8 cellular contexts compared by ENCODE assay signal in genomic region chr22:31229402-31230140, GRCh38. TPM values are rescaled to one million over a fixed set of nuclear protein-coding genes. Genes with fewer than 3 reads are reported as not detected.
DNase-seq lines count a peak whose midpoint lies in the region; ATAC-seq lines count a peak whose summit lies in the region.

No MANE protein-coding gene starts in this region.

- no peaks in the 10 kb centered on the region for H3K27me3 Mint-ChIP-seq in activated CD4-positive, alpha-beta memory T cell treated with anti-CD3 and anti-CD28 coated beads, Interleukin-2, amount 10 ng/mL, durations not matched to agents 7 days and 5 days
- no peaks in the 10 kb centered on the region for H3K27me3 Mint-ChIP-seq in stimulated activated memory B cell treated with anti-CD40 and anti-IgM and Interleukin-4, amounts not matched to agents 10 μg/mL and 1 μg/mL and 100 μg/mL, for 72 hours

- intact Hi-C loops in left ventricle myocardium superior (cut with micrococcal nuclease), result no loop called here

- CTCF ChIA-PET in activated CD4-positive, alpha-beta memory T cell treated with anti-CD3 and anti-CD28 coated beads, Interleukin-2, amount 10 ng/mL, durations not matched to agents 7 days and 5 days (lab: Charles Lee), result interaction anchor here (0.6 to 10.9 kb wide), 12 partner anchors 17 to 380 kb away, joined by 3 to 110 read pairs (median 4); partner anchors contain the start of genes LIMK2 and SELENOM

- H3K9me3 Mint-ChIP-seq in activated CD4-positive, alpha-beta memory T cell treated with anti-CD3 and anti-CD28 coated beads, Interleukin-2, amount 10 ng/mL, durations not matched to agents 7 days and 5 days, result no peaks in the 10 kb centered on the region
- H3K9me3 Mint-ChIP-seq in stimulated activated memory B cell treated with anti-CD40 and anti-IgM and Interleukin-4, amounts not matched to agents 10 μg/mL and 1 μg/mL and 100 μg/mL, for 72 hours, result no peaks in the 10 kb centered on the region

- peak overlapping the region; percentile 43 for H3K4me3 Mint-ChIP-seq in activated CD4-positive, alpha-beta memory T cell treated with anti-CD3 and anti-CD28 coated beads, Interleukin-2, amount 10 ng/mL, durations not matched to agents 7 days and 5 days
- no peak overlapping the region for H3K4me3 Mint-ChIP-seq in stimulated activated memory B cell treated with anti-CD40 and anti-IgM and Interleukin-4, amounts not matched to agents 10 μg/mL and 1 μg/mL and 100 μg/mL, for 72 hours

- peak overlapping the region; percentile 87 for H3K27ac Mint-ChIP-seq in activated CD4-positive, alpha-beta memory T cell treated with anti-CD3 and anti-CD28 coated beads, Interleukin-2, amount 10 ng/mL, durations not matched to agents 7 days and 5 days
- H3K27ac Mint-ChIP-seq in stimulated activated memory B cell treated with anti-CD40 and anti-IgM and Interleukin-4, amounts not matched to agents 10 μg/mL and 1 μg/mL and 100 μg/mL, for 72 hours, result peak overlapping the region; percentile 13

- H3K36me3 Mint-ChIP-seq in activated CD4-positive, alpha-beta memory T cell treated with anti-CD3 and anti-CD28 coated beads, Interleukin-2, amount 10 ng/mL, durations not matched to agents 7 days and 5 days (ENCODE audit: low read depth), result peaks cover 41% of the 10 kb centered on the region
- H3K36me3 Mint-ChIP-seq in stimulated activated memory B cell treated with anti-CD40 and anti-IgM and Interleukin-4, amounts not matched to agents 10 μg/mL and 1 μg/mL and 100 μg/mL, for 72 hours, result peaks cover 20% of the 10 kb centered on the region

- peak; percentile 20 to 60 for DNase-seq in NCI-H2081 (lab: John Stamatoyannopoulos, UW)
- DNase-seq in NCI-H2081 treated with DMSO at 0.1 percent for 48 hours (lab: John Stamatoyannopoulos, UW), result no peak
- DNase-seq in activated CD4-positive, alpha-beta memory T cell treated with anti-CD3 and anti-CD28 coated beads, Interleukin-2, amount 10 ng/mL, durations not matched to agents 7 days and 5 days, result no peak
- DNase-seq in left ventricle myocardium superior, result peak; percentile 44
- DNase-seq in midbrain (lab: John Stamatoyannopoulos, UW), result no peak
- DNase-seq in effector CD8-positive, alpha-beta T cell (lab: John Stamatoyannopoulos, UW), result no peak

- H3K4me1 Mint-ChIP-seq in activated CD4-positive, alpha-beta memory T cell treated with anti-CD3 and anti-CD28 coated beads, Interleukin-2, amount 10 ng/mL, durations not matched to agents 7 days and 5 days, result peaks cover 48% of the 10 kb centered on the region
- H3K4me1 Mint-ChIP-seq in stimulated activated memory B cell treated with anti-CD40 and anti-IgM and Interleukin-4, amounts not matched to agents 10 μg/mL and 1 μg/mL and 100 μg/mL, for 72 hours, result peaks cover 22% of the 10 kb centered on the region

- ATAC-seq in left ventricle myocardium superior, result peak; percentile 80
- ATAC-seq in stimulated activated memory B cell treated with anti-CD40 and anti-IgM and Interleukin-4, amounts not matched to agents 10 μg/mL and 1 μg/mL and 100 μg/mL, for 72 hours, result no peak
- no peak for ATAC-seq in GM21423 (IDR thresholded peaks at IDR 0.05; ENCODE audit: unreplicated experiment)

- POLR2A ChIA-PET in activated CD4-positive, alpha-beta memory T cell treated with anti-CD3 and anti-CD28 coated beads, Interleukin-2, amount 10 ng/mL, durations not matched to agents 7 days and 5 days (lab: Charles Lee), result interaction anchor here (0.7 to 3.5 kb wide), 9 partner anchors 9 to 260 kb away, joined by 3 to 11 read pairs (median 4); partner anchors contain the start of genes LIMK2, PIK3IP1 and TUG1

RNA-seq across cellular contexts. Expression of gene LIMK2, which starts 17.5 kb away (rescaled TPM):
- 10 to 100 TPM; 44.0 to 46.4 TPM for total RNA-seq in activated CD4-positive, alpha-beta memory T cell treated with anti-CD3 and anti-CD28 coated beads, Interleukin-2, amount 10 ng/mL, durations not matched to agents 7 days and 5 days
- total RNA-seq in left ventricle myocardium superior, result 8.6 TPM

Comparison
In these comparisons a context has a peak if more than half of its experiments do, and no peak if none do; other contexts are left out.
1. DNase-seq: peak in NCI-H2081 (2 of 2) and left ventricle myocardium superior (single experiment); none in NCI-H2081 treated with DMSO at 0.1 percent for 48 hours (single experiment), activated CD4-positive, alpha-beta memory T cell treated with anti-CD3 and anti-CD28 coated beads, Interleukin-2, amount 10 ng/mL, durations not matched to agents 7 days and 5 days (single experiment), midbrain (single experiment) and effector CD8-positive, alpha-beta T cell (single experiment).